Comparison of ENCODE assay signal across 28 cellular contexts in the genomic region with DNA sequence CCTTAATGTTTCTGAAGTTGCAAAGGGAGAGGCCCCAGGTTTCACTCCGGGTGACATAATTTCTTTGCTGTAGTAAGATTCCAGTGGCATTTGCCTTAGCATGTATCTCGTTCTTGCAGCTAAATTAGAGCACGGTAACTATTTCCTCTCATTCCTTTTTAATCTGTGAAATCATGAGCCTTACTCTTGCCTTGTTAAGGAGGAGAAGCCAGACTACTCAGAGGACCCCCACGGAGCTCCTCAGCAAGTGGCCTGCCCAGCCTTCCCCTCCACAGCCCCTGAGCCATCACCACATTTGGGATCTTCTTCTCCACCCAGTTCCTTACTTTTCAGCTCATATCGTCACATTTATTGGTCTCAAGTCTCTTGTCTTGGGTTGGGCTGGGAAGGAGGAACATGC. TPM values are rescaled to one million over a fixed set of nuclear protein-coding genes. Genes with fewer than 3 reads are reported as not detected.
A peak's percentile ranks its signal among the peaks of the same experiment; 100 is the strongest.
DNase-seq lines count a peak whose midpoint lies in the region; ATAC-seq and TF ChIP-seq lines count a peak whose summit lies in the region.
"Had no signal": no experiment of that assay in that cellular context is flagged by ENCODE, and none has a peak within 500 bp of the region (broad histone marks: within the 10 kb centered on the region; RNA-seq: fewer than 3 reads in every experiment).

No MANE protein-coding gene starts in this region.

- TF ChIP-seq EP300 in SK-N-SH (IDR thresholded peaks at IDR 0.05; ENCODE audit: borderline replicate concordance in 1 of 2, low read depth in 1 of 2, low read length in 1 of 2) (no peak), stomach (IDR thresholded peaks at IDR 0.05) (no peak)

- peaks cover 8% of the 10 kb centered on the region; the same call in 1 of the 2 replicates for H3K79me2 ChIP-seq in SK-N-SH (ENCODE audit: insufficient read depth)

- 87% methylated on average over 5 of the region's 5 CpGs for WGBS in SK-N-SH (ENCODE audit: low lambda C conversion rate)
- WGBS in stomach, 5 donors, result 65 to 86% (median 76%) methylated on average over 5 of the region's 5 CpGs

- intact Hi-C loops in stomach (cut with DNase I; ENCODE audit: low total_unique reads), result no loop called here

- no peak for ATAC-seq in SK-N-SH treated with all-trans-retinoic acid at 6 μM for 48 hours
- ATAC-seq: left colon had no signal

- no peaks in the 10 kb centered on the region for H3K9me3 Mint-ChIP-seq in immature natural killer cell
- H3K9me3 Mint-ChIP-seq: activated B cell treated with CpG ODN at 0.5 μM for 24 hours; activated CD4-positive, alpha-beta T cell treated with anti-CD3 and anti-CD28 coated beads, Interleukin-2, amount 10 ng/mL, durations not matched to agents 7 days and 5 days; activated naive CD8-positive, alpha-beta T cell treated with anti-CD3 and anti-CD28 coated beads, Interleukin-2, amount 10 ng/mL, durations not matched to agents 7 days and 5 days; activated T-cell treated with anti-CD3 and anti-CD28 coated beads, Interleukin-2, amount 50 U/mL, for 24 hours; CD4-positive, CD25-positive, alpha-beta regulatory T cell; type B pancreatic cell had no signal

- no peak overlapping the region for H2AFZ ChIP-seq in SK-N-SH (ENCODE audit: low read depth)

- peak overlapping the region in 2 of 5 donors; percentile 43 to 44 for H3K4me3 Mint-ChIP-seq in immature natural killer cell
- H3K4me3 Mint-ChIP-seq: activated B cell treated with CpG ODN at 0.5 μM for 24 hours; activated CD4-positive, alpha-beta T cell treated with anti-CD3 and anti-CD28 coated beads, Interleukin-2, amount 10 ng/mL, durations not matched to agents 7 days and 5 days; activated naive CD8-positive, alpha-beta T cell treated with anti-CD3 and anti-CD28 coated beads, Interleukin-2, amount 10 ng/mL, durations not matched to agents 7 days and 5 days; activated T-cell treated with anti-CD3 and anti-CD28 coated beads, Interleukin-2, amount 50 U/mL, for 24 hours; CD4-positive, CD25-positive, alpha-beta regulatory T cell; type B pancreatic cell had no signal

- no peak for TF ChIP-seq POLR2A in stomach (IDR thresholded peaks at IDR 0.05)

- H3K27ac ChIP-seq in SK-N-SH (ENCODE audit: low read depth in 2 of 2, low read length in 1 of 2) (peak overlapping the region; percentile 35 to 96; a peak in 3 of 4 replicates), HL-60 (replicated peaks) (peak overlapping the region; percentile 38; the same call in 1 of the 2 replicates), stomach (peak overlapping the region in 3 of 5 donors; percentile 15 to 75 (median 71))
- H3K27ac ChIP-seq: 22Rv1, SJSA1 had no signal

- no peak for DNase-seq in SK-N-SH
- DNase-seq in HL-60 (ENCODE audit: low read depth in 1 of 2, low spot score in 1 of 2), result no peak
- no peak for DNase-seq in immature natural killer cell
- no peak for DNase-seq in stomach
- no peak for DNase-seq in hypothalamus (lab: John Stamatoyannopoulos, UW)
- no peak for DNase-seq in NCI-H2107 treated with DMSO at 0.1 percent for 48 hours (lab: John Stamatoyannopoulos, UW; ENCODE audit: unreplicated experiment)
- no peak for DNase-seq in HAP-1 (ENCODE audit: low spot score in 2 of 2)
- DNase-seq: activated B cell treated with CpG ODN at 0.5 μM for 24 hours; activated CD4-positive, alpha-beta T cell treated with anti-CD3 and anti-CD28 coated beads, Interleukin-2, amount 10 ng/mL, durations not matched to agents 7 days and 5 days; activated gamma-delta T cell; activated naive CD8-positive, alpha-beta T cell treated with anti-CD3 and anti-CD28 coated beads, Interleukin-2, amount 10 ng/mL, durations not matched to agents 7 days and 5 days; activated T-cell treated with anti-CD3 and anti-CD28 coated beads, Interleukin-2, amount 50 U/mL, for 24 hours; Calu3; CD4-positive, CD25-positive, alpha-beta regulatory T cell; cerebellar nuclear complex; DND-41; hippocampal formation; left colon; mammary epithelial cell; NCI-H1048; NCI-H1694; NCI-H446 treated with DMSO at 0.1 percent for 48 hours; stimulated activated CD4-positive, alpha-beta T cell treated with anti-CD3 and anti-CD28 coated beads, Interleukin-4, amount 100 ng/mL, for 4 hours; T-helper 1 cell had no signal

- peaks cover 0 to 11% (median 5%) of the 10 kb centered on the region in 3 donors for H3K27me3 Mint-ChIP-seq in immature natural killer cell (ENCODE audit: low read depth in 3 of 3)
- H3K27me3 Mint-ChIP-seq: activated B cell treated with CpG ODN at 0.5 μM for 24 hours; activated CD4-positive, alpha-beta T cell treated with anti-CD3 and anti-CD28 coated beads, Interleukin-2, amount 10 ng/mL, durations not matched to agents 7 days and 5 days; activated naive CD8-positive, alpha-beta T cell treated with anti-CD3 and anti-CD28 coated beads, Interleukin-2, amount 10 ng/mL, durations not matched to agents 7 days and 5 days; activated T-cell treated with anti-CD3 and anti-CD28 coated beads, Interleukin-2, amount 50 U/mL, for 24 hours; CD4-positive, CD25-positive, alpha-beta regulatory T cell; type B pancreatic cell had no signal

- TF ChIP-seq CTCF in SK-N-SH (IDR thresholded peaks at IDR 0.05) (no peak), HL-60 (IDR thresholded peaks at IDR 0.05; ENCODE audit: insufficient read depth, low read length) (no peak), stomach (IDR thresholded peaks at IDR 0.05) (no peak)

- H4K20me1 ChIP-seq in SK-N-SH (ENCODE audit: insufficient read depth), result no peaks in the 10 kb centered on the region; the same call in 1 of the 2 replicates

- in situ Hi-C loops in HAP-1 (cut with MboI; ENCODE audit: low sequenced_read_pairs), result no loop called here

- H3K9me3 ChIP-seq in SK-N-SH (no peaks in the 10 kb centered on the region), stomach (no peaks in the 10 kb centered on the region), HAP-1 (no peaks in the 10 kb centered on the region)
- H3K9me3 ChIP-seq: SJSA1 had no signal

- H3K27me3 ChIP-seq in SK-N-SH (ENCODE audit: insufficient read depth) (no peaks in the 10 kb centered on the region), HL-60 (ENCODE audit: insufficient read depth, poor library complexity, severe bottlenecking) (no peaks in the 10 kb centered on the region), stomach (no peaks in the 10 kb centered on the region), HAP-1 (ENCODE audit: low read depth) (no peaks in the 10 kb centered on the region)
- H3K27me3 ChIP-seq: SJSA1 had no signal

- peaks cover 2 to 15% of the 10 kb centered on the region in 2 experiments for H3K36me3 ChIP-seq in SK-N-SH (replicated peaks in 1 of 2; ENCODE audit: control insufficient read depth in 1 of 2, insufficient read depth in 2 of 2, low read length in 1 of 2)
- peaks cover 3 to 19% (median 11%) of the 10 kb centered on the region in 4 donors for H3K36me3 ChIP-seq in stomach
- H3K36me3 ChIP-seq in HAP-1 (replicated peaks), result no peaks in the 10 kb centered on the region
- H3K36me3 ChIP-seq: SJSA1 had no signal

- peaks cover 4 to 18% (median 12%) of the 10 kb centered on the region in 3 donors for H3K36me3 Mint-ChIP-seq in immature natural killer cell

- H3K4me1 ChIP-seq in SK-N-SH (ENCODE audit: control insufficient read depth in 1 of 2, insufficient read depth in 2 of 2, low read depth in 1 of 2, low read length in 1 of 2), result peaks cover 26 to 49% of the 10 kb centered on the region in 2 experiments
- H3K4me1 ChIP-seq in stomach, result peaks cover 55 to 87% (median 72%) of the 10 kb centered on the region in 4 donors
- peaks cover 7% of the 10 kb centered on the region for H3K4me1 ChIP-seq in HAP-1

- CTCF ChIA-PET in SK-N-SH (lab: Yijun Ruan, JAX), result interaction anchor here (0.6 to 4.7 kb wide), 4 partner anchors 29 to 85 kb away, joined by 3 to 31 read pairs (median 20); no protein-coding TSS in a partner anchor

- peaks cover 23% of the 10 kb centered on the region for H3F3A ChIP-seq in SK-N-SH (replicated peaks; ENCODE audit: insufficient read depth)

- TF ChIP-seq RAD21 in SK-N-SH (IDR thresholded peaks at IDR 0.05; ENCODE audit: low read length), result no peak

- POLR2A ChIA-PET in SK-N-SH (lab: Yijun Ruan, JAX), result no interaction called here

- H3K9me2 ChIP-seq in SK-N-SH, result no peaks in the 10 kb centered on the region

- H3K4me3 ChIP-seq in SK-N-SH (ENCODE audit: low read depth in 2 of 2, low read length in 1 of 2), result no peak overlapping the region
- no peak overlapping the region for H3K4me3 ChIP-seq in HL-60 (replicated peaks; ENCODE audit: insufficient read depth, low read length)
- H3K4me3 ChIP-seq in stomach, result no peak overlapping the region
- H3K4me3 ChIP-seq in HAP-1, result no peak overlapping the region
- H3K4me3 ChIP-seq: SJSA1 had no signal

- H3K4me2 ChIP-seq in SK-N-SH, result peak overlapping the region; percentile 42; the same call in 1 of the 2 replicates

- peak overlapping the region; percentile 67 to 91 (median 82) for H3K27ac Mint-ChIP-seq in immature natural killer cell
- H3K27ac Mint-ChIP-seq: activated B cell treated with CpG ODN at 0.5 μM for 24 hours; activated CD4-positive, alpha-beta T cell treated with anti-CD3 and anti-CD28 coated beads, Interleukin-2, amount 10 ng/mL, durations not matched to agents 7 days and 5 days; activated naive CD8-positive, alpha-beta T cell treated with anti-CD3 and anti-CD28 coated beads, Interleukin-2, amount 10 ng/mL, durations not matched to agents 7 days and 5 days; activated T-cell treated with anti-CD3 and anti-CD28 coated beads, Interleukin-2, amount 50 U/mL, for 24 hours; type B pancreatic cell had no signal

- no peak overlapping the region for H3K9ac ChIP-seq in SK-N-SH

- H3K4me1 Mint-ChIP-seq in immature natural killer cell, result peaks cover 53 to 80% of the 10 kb centered on the region in 2 donors

TF ChIP-seq in SK-N-SH, 30 proteins besides CTCF, POLR2A, EP300 and RAD21 (continues in another document):
- no peak for TF ChIP-seq GABPA (IDR thresholded peaks at IDR 0.05; ENCODE audit: low read depth)
- no peak for TF ChIP-seq SMC3 (IDR thresholded peaks at IDR 0.05; ENCODE audit: low read depth, low read length)
- TF ChIP-seq RFX5 (IDR thresholded peaks at IDR 0.05; ENCODE audit: low read length), result no peak

TF ChIP-seq in SK-N-SH treated with all-trans-retinoic acid at 6 μM for 48 hours, 23 proteins besides CTCF, POLR2A, EP300 and RAD21 (continues in another document):
- TF ChIP-seq ZNF70 (CRISPR knock-in tag; IDR thresholded peaks at IDR 0.05), result no peak
- no peak for TF ChIP-seq BACH2 (CRISPR knock-in tag; IDR thresholded peaks at IDR 0.05; ENCODE audit: borderline replicate concordance)
- no peak for TF ChIP-seq ZNF8 (CRISPR knock-in tag; IDR thresholded peaks at IDR 0.05)
- TF ChIP-seq TOX (CRISPR knock-in tag; IDR thresholded peaks at IDR 0.05; ENCODE audit: borderline replicate concordance), result no peak

RNA-seq across cellular contexts. Expression of a gene that starts 54.2 kb away (rescaled TPM):
- 19.2 and 25.7 TPM in 2 replicates for polyA plus RNA-seq in SK-N-SH (2012; rRNA removed)
- 12.3 and 17.4 TPM in 2 replicates for polyA plus RNA-seq in SK-N-SH (2012; cell fraction: cytosol; rRNA removed)
- polyA plus RNA-seq in SK-N-SH (2012; cell fraction: nucleus; rRNA removed), result 15.6 and 19.9 TPM in 2 replicates
- polyA plus RNA-seq in immature natural killer cell, result 10 to 100 TPM; 26.9 to 70.6 (median 33.1) TPM
- total RNA-seq in stomach, result 100 to 1,000 TPM in 4 of 5 donors, 10 to 100 TPM in 1; 16.5 to 192 (median 148) TPM
- polyA plus RNA-seq in stomach, result 10 to 100 TPM in 1 of 3 donors, 1 to 10 TPM in 2; 5.1 to 16.9 (median 8.9) TPM
